In genomic region chr1:209988706-209989105, GRCh38 we compare ENCODE assay signal across 1 cellular context.
TF ChIP-seq lines count a peak whose summit lies in the region.

No MANE protein-coding gene starts in this region.

TF ChIP-seq in SK-N-SH treated with all-trans-retinoic acid at 6 μM for 48 hours, 23 proteins besides CTCF, POLR2A, EP300 and RAD21 (continued from another document):
- TF ChIP-seq PATZ1 (CRISPR knock-in tag; IDR thresholded peaks at IDR 0.05; ENCODE audit: borderline replicate concordance) = no peak
